In genomic region chr7:55065511-55066229, GRCh38 we compare ENCODE assay signal across 9 cellular contexts. TPM values are rescaled to one million over a fixed set of nuclear protein-coding genes. Genes with fewer than 3 reads are reported as not detected.
DNase-seq lines count a peak whose midpoint lies in the region; ATAC-seq and TF ChIP-seq lines count a peak whose summit lies in the region.
"Had no signal": no experiment of that assay in that cellular context is flagged by ENCODE, and none has a peak within 500 bp of the region (broad histone marks: within the 10 kb centered on the region; RNA-seq: fewer than 3 reads in every experiment).

No MANE protein-coding gene starts in this region.

- ATAC-seq in GM21786 (IDR thresholded peaks at IDR 0.05; ENCODE audit: unreplicated experiment) = peak; percentile 63
- ATAC-seq in SK-N-SH treated with all-trans-retinoic acid at 6 μM for 48 hours = peak; percentile 89
- peak; percentile 81 for ATAC-seq in left ventricle myocardium superior
- no peak for ATAC-seq in HG03025 (IDR thresholded peaks at IDR 0.05; ENCODE audit: low FRiP score, unreplicated experiment)

- DNase-seq in left ventricle myocardium superior = no peak
- DNase-seq in stromal cell of bone marrow (ENCODE audit: low read depth) = peak; percentile 65
- no peak for DNase-seq in pons (ENCODE audit: low spot score)
- DNase-seq in activated gamma-delta T cell treated with Interleukin-2 at 50 U/mL for 16 hours = no peak
- DNase-seq in activated naive CD4-positive, alpha-beta T cell treated with Interleukin-2 at 50 U/mL for 16 hours = no peak

- intact Hi-C loops in left ventricle myocardium superior (cut with micrococcal nuclease) = no loop called here

TF ChIP-seq in SK-N-SH treated with all-trans-retinoic acid at 6 μM for 48 hours, 23 proteins besides CTCF, POLR2A, EP300 and RAD21:
- TF ChIP-seq ISL1 (CRISPR knock-in tag; IDR thresholded peaks at IDR 0.05) (peak; percentile 29; the same call in 1 of the 2 replicates), ZNF8 (CRISPR knock-in tag; IDR thresholded peaks at IDR 0.05) (no peak), CSDC2 (CRISPR knock-in tag; IDR thresholded peaks at IDR 0.05) (peak; percentile 35; the same call in 1 of the 2 replicates), RARB (CRISPR knock-in tag; IDR thresholded peaks at IDR 0.05) (no peak), PATZ1 (CRISPR knock-in tag; IDR thresholded peaks at IDR 0.05; ENCODE audit: borderline replicate concordance) (no peak), CREB5 (CRISPR knock-in tag; IDR thresholded peaks at IDR 0.05; ENCODE audit: low read depth) (peak; percentile 10; the same call in 1 of the 2 replicates)
TF ChIP-seq in SK-N-SH treated with all-trans-retinoic acid at 6 μM for 48 hours: peak in this region for 3.

RNA-seq across cellular contexts. Expression of gene EGFR, which starts 46.9 kb away (rescaled TPM):
- total RNA-seq in left ventricle myocardium superior = 11.2 TPM
- total RNA-seq: T-helper 2 cell treated with Interferon-gamma antibody and Interleukin-4, amounts not matched to agents 100 ng/mL and 5 ng/mL, for 36 hours had no signal
